ENCODE assay signal across 9 cellular contexts in the genomic region with DNA sequence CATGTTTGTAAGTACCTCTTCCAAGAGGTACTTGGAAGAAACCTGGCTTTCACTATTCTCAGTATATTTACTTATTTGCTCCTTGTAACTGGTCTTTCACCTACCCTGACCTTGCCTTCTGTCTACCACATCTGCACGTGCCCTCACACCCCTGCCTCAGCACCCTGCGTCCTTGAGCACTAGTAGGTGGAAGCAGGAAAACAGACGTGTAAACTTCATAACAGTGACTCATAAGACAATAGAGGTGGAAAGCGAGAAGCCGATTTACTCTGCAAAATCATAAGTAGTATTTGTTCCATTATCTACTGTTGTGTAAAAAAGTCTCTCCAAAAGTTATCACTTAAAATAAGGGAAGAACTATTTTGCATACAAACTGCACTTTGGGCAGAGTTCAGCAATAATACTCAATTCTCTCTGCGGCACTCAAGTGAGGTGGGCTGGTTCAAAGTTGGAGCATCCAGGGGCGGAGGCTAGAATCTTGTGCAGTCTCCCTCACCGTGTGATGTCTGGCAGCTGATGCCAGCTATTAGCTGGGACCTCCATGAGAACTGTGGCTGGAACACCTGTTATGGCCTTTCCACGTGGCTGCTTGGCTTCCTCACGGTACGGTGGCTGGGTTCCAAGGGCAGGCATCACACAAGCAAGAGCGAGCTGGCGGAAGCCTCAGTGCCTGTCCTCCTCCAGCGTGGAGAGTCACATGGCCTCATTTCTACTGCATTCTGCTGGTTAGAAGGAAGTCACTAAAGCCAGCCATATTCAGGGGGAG. TPM values are rescaled to one million over a fixed set of nuclear protein-coding genes. Genes with fewer than 3 reads are reported as not detected.
DNase-seq lines count a peak whose midpoint lies in the region; ATAC-seq and TF ChIP-seq lines count a peak whose summit lies in the region.
"Had no signal": no experiment of that assay in that cellular context is flagged by ENCODE, and none has a peak within 500 bp of the region (broad histone marks: within the 10 kb centered on the region; RNA-seq: fewer than 3 reads in every experiment).

No MANE protein-coding gene starts in this region.

- peaks cover 53 to 57% (median 56%) of the 10 kb centered on the region in 3 donors for H3K4me1 Mint-ChIP-seq in IgD-negative memory B cell
- peaks cover 56% of the 10 kb centered on the region for H3K4me1 Mint-ChIP-seq in T-helper 17 cell

- H3K4me1 ChIP-seq in lung (ENCODE audit: control insufficient read depth in 2 of 2, insufficient read depth in 2 of 2, low read length in 2 of 2): peaks cover 0 to 3% of the 10 kb centered on the region in 2 donors

- peaks cover 6% of the 10 kb centered on the region for H3K36me3 Mint-ChIP-seq in IgD-negative memory B cell
- H3K36me3 Mint-ChIP-seq in T-helper 17 cell (ENCODE audit: low read depth): peaks cover 2% of the 10 kb centered on the region

- no peaks in the 10 kb centered on the region for H3K9me3 Mint-ChIP-seq in IgD-negative memory B cell

- DNase-seq in T-helper 17 cell (peak; percentile 31 to 49 (median 48)), astrocyte of the spinal cord (ENCODE audit: low read depth, low spot score) (peak; percentile 14), lung (ENCODE audit: low spot score) (peak; percentile 64), NCI-H446 treated with DMSO at 0.1 percent for 48 hours (lab: John Stamatoyannopoulos, UW) (no peak)
- DNase-seq in stimulated activated CD8-positive, alpha-beta memory T cell treated with anti-CD3 and anti-CD28 coated beads, Interleukin-7, amount 100 ng/mL, for 1 hour (ENCODE audit: low read depth in 2 of 2): peak; percentile 21 to 32

- TF ChIP-seq CTCF in astrocyte of the spinal cord (IDR thresholded peaks at IDR 0.05; ENCODE audit: low read depth, low read length): no peak
- no peak for TF ChIP-seq CTCF in lung (IDR thresholded peaks at IDR 0.05; ENCODE audit: control extremely low read depth, extremely low read depth)

- peak overlapping the region in 1 of 2 donors; percentile 54 for H3K27ac ChIP-seq in lung (ENCODE audit: low read depth in 1 of 2, low read length in 1 of 2)

- in situ Hi-C loops in astrocyte of the spinal cord (cut with HindIII; ENCODE audit: low sequenced_read_pairs): no loop called here

- no peaks in the 10 kb centered on the region for H3K27me3 Mint-ChIP-seq in IgD-negative memory B cell
- no peaks in the 10 kb centered on the region for H3K27me3 Mint-ChIP-seq in T-helper 17 cell

- no peaks in the 10 kb centered on the region for H3K27me3 ChIP-seq in lung (ENCODE audit: control insufficient read depth, insufficient read depth)

- H3K36me3 ChIP-seq in lung (ENCODE audit: control insufficient read depth in 2 of 2, insufficient read depth in 2 of 2, low read length in 2 of 2): no peaks in the 10 kb centered on the region

- H3K9me3 ChIP-seq in T-helper 17 cell (ENCODE audit: control insufficient read depth, low read length, poor library complexity, severe bottlenecking) (no peaks in the 10 kb centered on the region), lung (ENCODE audit: control insufficient read depth in 2 of 2, insufficient read depth in 1 of 2, low read length in 1 of 2) (peaks cover 0 to 2% of the 10 kb centered on the region in 2 donors)

- peak overlapping the region; percentile 66 to 88 (median 79) for H3K4me3 Mint-ChIP-seq in IgD-negative memory B cell
- H3K4me3 Mint-ChIP-seq in T-helper 17 cell: peak overlapping the region; percentile 88

- H3K27ac Mint-ChIP-seq in IgD-negative memory B cell: peak overlapping the region; percentile 89 to 94 (median 92)
- peak overlapping the region; percentile 96 for H3K27ac Mint-ChIP-seq in T-helper 17 cell

- H3K4me3 ChIP-seq in astrocyte of the spinal cord (ENCODE audit: low read depth, low read length) (no peak overlapping the region), lung (no peak overlapping the region)

- 19 to 23% methylated on average over 14 of the region's 14 CpGs for WGBS in lung, 2 donors

- peak; percentile 62 for ATAC-seq in GM18511 (IDR thresholded peaks at IDR 0.05; ENCODE audit: unreplicated experiment)
- ATAC-seq in T-helper 17 cell: peak; percentile 97
- peak; percentile 71 for ATAC-seq in lung (ENCODE audit: insufficient read depth, low FRiP score)
- no peak for ATAC-seq in HG02571 (IDR thresholded peaks at IDR 0.05; ENCODE audit: unreplicated experiment)

RNA-seq across cellular contexts. Expression of a gene that starts 30.4 kb away (rescaled TPM):
- 72.9 TPM for polyA plus RNA-seq in IgD-negative memory B cell
- total RNA-seq in T-helper 17 cell: 100 to 1,000 TPM; 215 to 227 TPM
- 10 to 100 TPM; 42.8 to 48.8 TPM for total RNA-seq in lung
- 10 to 100 TPM; 22.2 to 26.6 TPM for polyA plus RNA-seq in lung

RNA-seq across cellular contexts. Expression of a gene that starts 48.3 kb away (rescaled TPM):
- polyA plus RNA-seq in IgD-negative memory B cell (91.8 TPM), lung (100 to 1,000 TPM in 1 of 2 donors, 10 to 100 TPM in 1; 78.0 to 139 TPM)
- total RNA-seq in T-helper 17 cell (100 to 1,000 TPM; 187 to 208 TPM), lung (100 to 1,000 TPM; 130 to 187 TPM)

RNA-seq across cellular contexts. Expression of a gene that starts 51.5 kb away (rescaled TPM):
- polyA plus RNA-seq in IgD-negative memory B cell: not detected
- total RNA-seq in T-helper 17 cell: not detected
- total RNA-seq in lung: not detected
- not detected for polyA plus RNA-seq in lung
- total RNA-seq: NCI-H460 had no signal

Comparison
In these comparisons a context has a peak if more than half of its experiments do, and no peak if none do; other contexts are left out.
1. RNA of a gene that starts 30.4 kb away (total RNA-seq): 215 to 227 TPM in T-helper 17 cell; 42.8 to 48.8 TPM in lung; every median in the first group is over 4 times any median in the second.